Comparison of ENCODE assay signal across 8 cellular contexts in genomic region chr19:8831373-8831772, GRCh38. TPM values are rescaled to one million over a fixed set of nuclear protein-coding genes. Genes with fewer than 3 reads are reported as not detected.
DNase-seq lines count a peak whose midpoint lies in the region; ATAC-seq and TF ChIP-seq lines count a peak whose summit lies in the region.

No MANE protein-coding gene starts in this region.

- no peaks in the 10 kb centered on the region for H3K27me3 ChIP-seq in CD4-positive, alpha-beta memory T cell (ENCODE audit: insufficient read depth, low read length)
- H3K27me3 ChIP-seq in effector memory CD4-positive, alpha-beta T cell (replicated peaks; ENCODE audit: control insufficient read depth, insufficient read depth, low read length, poor library complexity, severe bottlenecking), result no peaks in the 10 kb centered on the region
- H3K27me3 ChIP-seq in neutrophil, result no peaks in the 10 kb centered on the region

- H3K4me3 Mint-ChIP-seq in CD4-positive, alpha-beta memory T cell, result peak overlapping the region; percentile 83 to 93 (median 89)

- no peak for ATAC-seq in sciatic nerve
- no peak for ATAC-seq in HG03342 (IDR thresholded peaks at IDR 0.05; ENCODE audit: unreplicated experiment)

- DNase-seq in CD4-positive, alpha-beta memory T cell, result no peak
- peak; percentile 29 for DNase-seq in NCI-H69 (lab: John Stamatoyannopoulos, UW)
- no peak for DNase-seq in effector memory CD4-positive, alpha-beta T cell
- DNase-seq in GM13976 (ENCODE audit: low spot score), result no peak
- DNase-seq in sciatic nerve (ENCODE audit: low spot score), result no peak
- no peak for DNase-seq in activated CD8-positive, alpha-beta memory T cell treated with anti-CD3 and anti-CD28 coated beads, Interleukin-2, amount 50 U/mL, for 4 hours

- peak overlapping the region; percentile 81 for H3K27ac ChIP-seq in CD4-positive, alpha-beta memory T cell (ENCODE audit: low read depth, low read length)
- peak overlapping the region; percentile 86 for H3K27ac ChIP-seq in effector memory CD4-positive, alpha-beta T cell (ENCODE audit: insufficient read depth, low read length, poor library complexity, severe bottlenecking)
- H3K27ac ChIP-seq in neutrophil, result peak overlapping the region; percentile 93

- H3K36me3 Mint-ChIP-seq in CD4-positive, alpha-beta memory T cell, result peaks cover 16 to 18% of the 10 kb centered on the region in 2 donors

- H3K4me1 Mint-ChIP-seq in CD4-positive, alpha-beta memory T cell, result peaks cover 22 to 30% (median 25%) of the 10 kb centered on the region in 4 donors

- H3K27me3 Mint-ChIP-seq in CD4-positive, alpha-beta memory T cell, result no peaks in the 10 kb centered on the region

- H3K4me1 ChIP-seq in CD4-positive, alpha-beta memory T cell (ENCODE audit: insufficient read depth, low read length), result peaks cover 15% of the 10 kb centered on the region
- H3K4me1 ChIP-seq in effector memory CD4-positive, alpha-beta T cell (ENCODE audit: control insufficient read depth, insufficient read depth, low read length, poor library complexity, severe bottlenecking), result no peaks in the 10 kb centered on the region
- peaks cover 7 to 13% of the 10 kb centered on the region in 2 experiments for H3K4me1 ChIP-seq in neutrophil (ENCODE audit: control insufficient read depth in 1 of 2, insufficient read depth in 1 of 2, low read depth in 1 of 2, low read length in 1 of 2)

- H3K4me3 ChIP-seq in CD4-positive, alpha-beta memory T cell (ENCODE audit: low read length in 2 of 2), result peak overlapping the region; percentile 79 to 84
- H3K4me3 ChIP-seq in effector memory CD4-positive, alpha-beta T cell (ENCODE audit: insufficient read depth, low read depth, low read length, poor library complexity, severe bottlenecking), result peak overlapping the region; percentile 74
- peak overlapping the region; percentile 76 to 99 for H3K4me3 ChIP-seq in neutrophil (ENCODE audit: low read depth in 1 of 2, low read length in 1 of 2)

- peak overlapping the region; percentile 90 to 98 (median 95) for H3K27ac Mint-ChIP-seq in CD4-positive, alpha-beta memory T cell

- in situ Hi-C loops in GM13976 (cut with MboI; ENCODE audit: low sequenced_read_pairs, unreplicated experiment), result no loop called here

- CTCF ChIA-PET in CD4-positive, alpha-beta memory T cell (lab: Charles Lee; ENCODE audit: partially characterized antibody), result no interaction called here

- intact Hi-C loops in CD4-positive, alpha-beta memory T cell (cut with micrococcal nuclease), result loop anchor here (10.0 kb wide), 1 partner anchor 493 kb away; the partner anchor contains the start of gene ZNF559
- intact Hi-C loops in sciatic nerve (cut with DNase I), result no loop called here

- TF ChIP-seq CTCF in neutrophil (IDR thresholded peaks at IDR 0.05) (no peak), GM13976 (IDR thresholded peaks at IDR 0.05; ENCODE audit: borderline replicate concordance, control extremely low read depth, extremely low read depth, insufficient read depth, missing control alignments) (no peak)

- H3K36me3 ChIP-seq in CD4-positive, alpha-beta memory T cell (ENCODE audit: insufficient read depth, low read length), result no peaks in the 10 kb centered on the region
- peaks cover 10% of the 10 kb centered on the region for H3K36me3 ChIP-seq in effector memory CD4-positive, alpha-beta T cell (ENCODE audit: control insufficient read depth, insufficient read depth, low read length)
- no peaks in the 10 kb centered on the region for H3K36me3 ChIP-seq in neutrophil

- H3K9me3 Mint-ChIP-seq in CD4-positive, alpha-beta memory T cell, result no peaks in the 10 kb centered on the region

- H3K9me3 ChIP-seq in CD4-positive, alpha-beta memory T cell (ENCODE audit: control insufficient read depth in 1 of 2, low read length in 2 of 2), result no peaks in the 10 kb centered on the region
- H3K9me3 ChIP-seq in effector memory CD4-positive, alpha-beta T cell (ENCODE audit: control insufficient read depth, low read length), result no peaks in the 10 kb centered on the region
- no peaks in the 10 kb centered on the region for H3K9me3 ChIP-seq in neutrophil

- POLR2A ChIA-PET in CD4-positive, alpha-beta memory T cell (lab: Charles Lee; ENCODE audit: partially characterized antibody), result interaction anchor here (1.1 kb wide), 1 partner anchor 937 kb away, joined by 3 read pairs; the partner anchor contains the start of gene ZNF846

RNA-seq across cellular contexts. Expression of gene ZNF558, which starts 0.7 kb away (rescaled TPM):
- total RNA-seq in CD4-positive, alpha-beta memory T cell, result 10 to 100 TPM; 44.6 to 45.3 TPM
- 10 to 100 TPM in 1 of 2 donors, 1 to 10 TPM in 1; 7.4 to 10.6 TPM for polyA plus RNA-seq in CD4-positive, alpha-beta memory T cell
- total RNA-seq in sciatic nerve, result 35.0 TPM

RNA-seq across cellular contexts. Expression of gene MBD3L1, which starts 0.8 kb away (rescaled TPM):
- total RNA-seq in CD4-positive, alpha-beta memory T cell, result not detected
- polyA plus RNA-seq in CD4-positive, alpha-beta memory T cell, result not detected
- not detected for total RNA-seq in sciatic nerve
